Comparison of ENCODE assay signal across 18 cellular contexts in genomic region chr11:99937330-99937729, GRCh38.
DNase-seq lines count a peak whose midpoint lies in the region; ATAC-seq lines count a peak whose summit lies in the region.
"Had no signal": no experiment of that assay in that cellular context is flagged by ENCODE, and none has a peak within 500 bp of the region (broad histone marks: within the 10 kb centered on the region; RNA-seq: fewer than 3 reads in every experiment).

No MANE protein-coding gene starts in this region.

- DNase-seq in H4 (ENCODE audit: low spot score) (peak; percentile 33), NCI-H748 treated with DMSO at 0.1 percent for 48 hours (lab: John Stamatoyannopoulos, UW) (peak; percentile 28), kidney tubule cell (ENCODE audit: low spot score) (peak; percentile 3), SIG-M5 (lab: John Stamatoyannopoulos, UW) (no peak), aorta (no peak)
- DNase-seq: BE2C; CD4-positive, alpha-beta memory T cell; DND-41; MV-4-11; NCI-H1436 treated with DMSO at 0.1 percent for 48 hours; NCI-H2107; NCI-H226; NCI-H69; SK-N-SH had no signal

- H3K4me2 ChIP-seq in skeletal muscle satellite cell (ENCODE audit: low read length), result peak overlapping the region; percentile 60
- H3K4me2 ChIP-seq: PC-9, SK-N-SH had no signal

- H3K4me3 ChIP-seq in skeletal muscle satellite cell (ENCODE audit: low read length) (peak overlapping the region; percentile 41), aorta (ENCODE audit: low read length in 2 of 2) (no peak overlapping the region)
- H3K4me3 ChIP-seq: PC-9 had no signal

- H3K4me1 ChIP-seq in skeletal muscle satellite cell (ENCODE audit: control insufficient read depth, insufficient read depth, low read length) (peaks cover 21% of the 10 kb centered on the region), aorta (ENCODE audit: control insufficient read depth in 1 of 2, insufficient read depth in 2 of 2, low read length in 2 of 2) (no peaks in the 10 kb centered on the region)
- H3K4me1 ChIP-seq: BE2C had no signal

- intact Hi-C loops in aorta (cut with DNase I), result no loop called here

- H3K9me3 ChIP-seq in skeletal muscle satellite cell (replicated peaks; ENCODE audit: low read length) (no peaks in the 10 kb centered on the region), aorta (ENCODE audit: control insufficient read depth, low read length) (no peaks in the 10 kb centered on the region)
- H3K9me3 ChIP-seq: BE2C, SK-N-SH had no signal

- no peak overlapping the region for H3K9ac ChIP-seq in skeletal muscle satellite cell (ENCODE audit: low read depth, low read length)
- H3K9ac ChIP-seq: SK-N-SH had no signal

- H3K27me3 ChIP-seq in skeletal muscle satellite cell (ENCODE audit: control insufficient read depth, insufficient read depth, low read length), result no peaks in the 10 kb centered on the region
- no peaks in the 10 kb centered on the region for H3K27me3 ChIP-seq in aorta (ENCODE audit: control insufficient read depth in 1 of 2, insufficient read depth in 2 of 2, low read length in 1 of 2)
- H3K27me3 ChIP-seq: BE2C had no signal

- no peak overlapping the region for H3K27ac ChIP-seq in aorta (ENCODE audit: low read depth in 1 of 2, low read length in 2 of 2)
- H3K27ac ChIP-seq: PC-9 had no signal

- ATAC-seq in HG02885 (IDR thresholded peaks at IDR 0.05; ENCODE audit: poor library complexity, unreplicated experiment), result no peak
- ATAC-seq in aorta (ENCODE audit: low FRiP score), result no peak
- ATAC-seq: Right ventricle myocardium inferior had no signal

- WGBS in aorta, 2 donors, result 74 to 78% methylated on average over 9 of the region's 9 CpGs

- H3K36me3 ChIP-seq in skeletal muscle satellite cell (ENCODE audit: insufficient read depth, low read length), result no peaks in the 10 kb centered on the region
- no peaks in the 10 kb centered on the region for H3K36me3 ChIP-seq in aorta (ENCODE audit: control insufficient read depth in 1 of 2, insufficient read depth in 2 of 2, low read length in 1 of 2)
- H3K36me3 ChIP-seq: BE2C had no signal

Comparison
In these comparisons a context has a peak if more than half of its experiments do, and no peak if none do; other contexts are left out.
1. DNase-seq: peak in H4 (single experiment), NCI-H748 treated with DMSO at 0.1 percent for 48 hours (single experiment) and kidney tubule cell (single experiment); none in SIG-M5 (single experiment) and aorta (0 of 2).